18 cellular contexts compared by ENCODE assay signal in genomic region chr20:51914758-51915157, GRCh38.
DNase-seq lines count a peak whose midpoint lies in the region; ATAC-seq lines count a peak whose summit lies in the region.
"Had no signal": no experiment of that assay in that cellular context is flagged by ENCODE, and none has a peak within 500 bp of the region (broad histone marks: within the 10 kb centered on the region; RNA-seq: fewer than 3 reads in every experiment).

No MANE protein-coding gene starts in this region.

- DNase-seq in NT2/D1 (ENCODE audit: low read depth, low spot score) (no peak), adipocyte (ENCODE audit: low read depth) (peak; percentile 79), left kidney (ENCODE audit: low read depth, low spot score) (peak; percentile 46), iPS-NIHi7 (ENCODE audit: extremely low spot score) (no peak), amygdala (lab: John Stamatoyannopoulos, UW) (no peak), NCI-H748 treated with DMSO at 0.1 percent for 48 hours (lab: John Stamatoyannopoulos, UW) (no peak)
- DNase-seq: CD8-positive, alpha-beta T cell; DND-41; GF-D8; KG1; MG63; NCI-H1105; NCI-H1694 treated with DMSO at 0.1 percent for 48 hours; NCI-H345; NCI-H774; Peyer's patch; SHP77 treated with DMSO at 0.1 percent for 48 hours had no signal

- no peaks in the 10 kb centered on the region for H3K27me3 ChIP-seq in NT2/D1 (ENCODE audit: insufficient read depth, insufficient read length)
- H3K27me3 ChIP-seq in adipocyte (replicated peaks; ENCODE audit: control insufficient read depth, insufficient read depth, low read length): peaks cover 3% of the 10 kb centered on the region
- H3K27me3 ChIP-seq: MG63, Peyer's patch had no signal

- ATAC-seq in HG03175 (IDR thresholded peaks at IDR 0.05; ENCODE audit: unreplicated experiment): no peak
- ATAC-seq: CD8-positive, alpha-beta T cell had no signal

- no peaks in the 10 kb centered on the region for H3K36me3 ChIP-seq in NT2/D1 (ENCODE audit: insufficient read depth, insufficient read length, low read length)
- no peaks in the 10 kb centered on the region for H3K36me3 ChIP-seq in adipocyte (ENCODE audit: control insufficient read depth, insufficient read depth, low read length, severe bottlenecking)
- H3K36me3 ChIP-seq: MG63, Peyer's patch had no signal

- H3K4me3 ChIP-seq in NT2/D1 (ENCODE audit: insufficient read length, low read depth) (no peak overlapping the region), adipocyte (ENCODE audit: low read length) (no peak overlapping the region)
- H3K4me3 ChIP-seq: MG63, Peyer's patch had no signal

- H3K4me1 ChIP-seq in NT2/D1 (ENCODE audit: insufficient read depth, insufficient read length) (peaks cover 5% of the 10 kb centered on the region), adipocyte (ENCODE audit: control insufficient read depth, insufficient read depth, low read length) (peaks cover 6% of the 10 kb centered on the region)
- H3K4me1 ChIP-seq: Peyer's patch had no signal

- H3K9ac ChIP-seq in NT2/D1 (ENCODE audit: insufficient read length, low read depth) (peak overlapping the region; percentile 17), adipocyte (ENCODE audit: low read length) (no peak overlapping the region)

- no peaks in the 10 kb centered on the region for H3K9me3 ChIP-seq in NT2/D1 (ENCODE audit: insufficient read depth, low read length)
- no peaks in the 10 kb centered on the region for H3K9me3 ChIP-seq in adipocyte (ENCODE audit: control insufficient read depth, low read length)
- H3K9me3 ChIP-seq: MG63, Peyer's patch had no signal

Comparison
In these comparisons a context has a peak if more than half of its experiments do, and no peak if none do; other contexts are left out.
1. DNase-seq: peak in adipocyte (single experiment) and left kidney (single experiment); none in NT2/D1 (single experiment), iPS-NIHi7 (single experiment), amygdala (0 of 56) and NCI-H748 treated with DMSO at 0.1 percent for 48 hours (single experiment).